Comparison of ENCODE assay signal across 32 cellular contexts in the genomic region with DNA sequence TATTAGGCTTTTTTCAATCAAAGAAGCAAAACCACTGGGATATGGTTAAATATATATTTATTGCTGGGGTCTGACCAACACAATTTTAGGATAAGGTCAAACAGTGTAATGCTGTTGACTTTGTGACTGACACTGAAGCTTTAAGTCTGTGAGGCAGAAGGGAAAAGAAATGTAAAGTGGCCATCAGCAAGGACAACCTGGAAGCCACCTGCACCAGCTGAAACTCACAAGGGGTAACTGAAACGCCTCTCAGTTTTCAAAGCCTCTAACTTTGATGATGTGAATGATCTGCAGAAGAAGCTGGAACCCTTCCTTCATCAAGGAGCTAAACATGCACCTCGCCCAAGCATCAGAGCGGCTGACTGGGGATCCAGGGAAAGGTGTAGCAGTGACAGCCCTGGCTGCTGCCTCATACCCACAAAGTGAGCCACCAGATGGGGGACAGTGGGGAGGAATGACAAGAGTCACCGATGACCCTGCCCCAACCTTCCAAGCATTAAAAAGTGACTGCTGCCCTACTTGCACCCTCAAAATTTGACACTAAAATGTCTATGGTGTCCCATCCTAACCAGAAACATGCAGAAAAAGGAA.
"Had no signal": no experiment of that assay in that cellular context is flagged by ENCODE, and none has a peak within 500 bp of the region (broad histone marks: within the 10 kb centered on the region; RNA-seq: fewer than 3 reads in every experiment).

No MANE protein-coding gene starts in this region.

- H3K27ac ChIP-seq: Peyer's patch, SJSA1 had no signal

- H3K27me3 ChIP-seq: Peyer's patch, SJSA1 had no signal

- H3K4me2 ChIP-seq: SK-N-SH had no signal

- H3K4me3 ChIP-seq: Peyer's patch, SJSA1 had no signal

- H3K27ac Mint-ChIP-seq: T-helper 1 cell treated with Interleukin-12 subunit alpha and Interleukin-12 subunit beta and Interleukin-4 antibody, amounts not matched to agents 30 μg/mL and 1 μg/mL, for 36 hours had no signal

- H3K36me3 ChIP-seq: Peyer's patch, SJSA1 had no signal

- H3K4me3 Mint-ChIP-seq: T-helper 1 cell treated with Interleukin-12 subunit alpha and Interleukin-12 subunit beta and Interleukin-4 antibody, amounts not matched to agents 30 μg/mL and 1 μg/mL, for 36 hours had no signal

- H3K4me1 ChIP-seq: Peyer's patch, SJSA1 had no signal

- ATAC-seq: PC-3 had no signal

- H3K9ac ChIP-seq: SK-N-SH had no signal

- H3K9me3 ChIP-seq: Peyer's patch had no signal

- DNase-seq: NCI-H1048, NCI-H1092 treated with DMSO at 0.1 percent for 48 hours, NCI-H1105 treated with DMSO at 0.1 percent for 48 hours, NCI-H1417, NCI-H1436, NCI-H146, NCI-H1694, NCI-H187, NCI-H1930, NCI-H2029 treated with DMSO at 0.1 percent for 48 hours, NCI-H2081 treated with DMSO at 0.1 percent for 48 hours, NCI-H2107, NCI-H2171, NCI-H226, NCI-H446 treated with DMSO at 0.1 percent for 48 hours, NCI-H510A, NCI-H524, NCI-H526, NCI-H69, NCI-H748 treated with DMSO at 0.1 percent for 48 hours, NCI-H82, OCI-M1, PC-3, Peyer's patch, Right ventricle myocardium superior, RPMI8226, SHP77 treated with DMSO at 0.1 percent for 48 hours, SK-N-SH, SW 1271, T-helper 1 cell had no signal
